ENCODE assay signal across 15 cellular contexts in genomic region chr5:171432076-171432475, GRCh38. TPM values are rescaled to one million over a fixed set of nuclear protein-coding genes. Genes with fewer than 3 reads are reported as not detected.
A peak's percentile ranks its signal among the peaks of the same experiment; 100 is the strongest.
DNase-seq lines count a peak whose midpoint lies in the region; ATAC-seq and TF ChIP-seq lines count a peak whose summit lies in the region.
"Had no signal": no experiment of that assay in that cellular context is flagged by ENCODE, and none has a peak within 500 bp of the region (broad histone marks: within the 10 kb centered on the region; RNA-seq: fewer than 3 reads in every experiment).

No MANE protein-coding gene starts in this region.

- H3K4me1 ChIP-seq in RWPE2 (ENCODE audit: insufficient read depth, poor library complexity, severe bottlenecking) (no peaks in the 10 kb centered on the region), osteoblast (ENCODE audit: insufficient read depth, low read length) (no peaks in the 10 kb centered on the region), tibial artery (no peaks in the 10 kb centered on the region)
- H3K4me1 ChIP-seq: Caco-2 had no signal

- no peaks in the 10 kb centered on the region for H3K9me3 Mint-ChIP-seq in activated naive CD4-positive, alpha-beta T cell treated with anti-CD3 and anti-CD28 coated beads, Interleukin-2, amount 50 U/mL, for 72 hours
- H3K9me3 Mint-ChIP-seq: CD8-positive, alpha-beta T cell had no signal

- TF ChIP-seq CTCF in RWPE2 (IDR thresholded peaks at IDR 0.05; ENCODE audit: poor library complexity, severe bottlenecking) (no peak), osteoblast (IDR thresholded peaks at IDR 0.05; ENCODE audit: extremely low read depth, low read depth, low read length) (no peak), tibial artery (IDR thresholded peaks at IDR 0.05) (no peak)

- H3K27ac ChIP-seq in RWPE2 (ENCODE audit: poor library complexity, severe bottlenecking) = no peak overlapping the region
- H3K27ac ChIP-seq in osteoblast (ENCODE audit: low read depth, low read length) = no peak overlapping the region
- no peak overlapping the region for H3K27ac ChIP-seq in tibial artery
- H3K27ac ChIP-seq: 22Rv1, GM23248 had no signal

- H3K36me3 ChIP-seq in RWPE2 (ENCODE audit: low read depth) = no peaks in the 10 kb centered on the region
- no peaks in the 10 kb centered on the region for H3K36me3 ChIP-seq in osteoblast (ENCODE audit: insufficient read depth, low read length)
- no peaks in the 10 kb centered on the region for H3K36me3 ChIP-seq in tibial artery

- H3K4me2 ChIP-seq in osteoblast (ENCODE audit: insufficient read depth, low read length) = no peak overlapping the region

- no peaks in the 10 kb centered on the region for H3K79me2 ChIP-seq in osteoblast (ENCODE audit: insufficient read depth, low read length)

- DNase-seq in activated effector memory CD4-positive, alpha-beta T cell treated with anti-CD3 and anti-CD28 coated beads, Interleukin-2, amount 50 U/mL, for 16 hours = peak; percentile 52
- no peak for DNase-seq in activated effector memory CD4-positive, alpha-beta T cell treated with Interleukin-2 at 50 U/mL for 16 hours
- peak; percentile 46 for DNase-seq in RWPE2 (ENCODE audit: low spot score)
- peak; percentile 15 for DNase-seq in osteoblast (ENCODE audit: insufficient read length, low spot score, missing footprints)
- peak; percentile 14 to 25 for DNase-seq in tibial artery
- no peak for DNase-seq in DMS 273 treated with DMSO at 0.1 percent for 48 hours (lab: John Stamatoyannopoulos, UW)
- no peak for DNase-seq in NCI-H69 (lab: John Stamatoyannopoulos, UW)
- no peak for DNase-seq in activated naive CD4-positive, alpha-beta T cell treated with anti-CD3 and anti-CD28 coated beads, Interleukin-2, amount 50 U/mL, for 72 hours (ENCODE audit: low spot score in 2 of 2)
- DNase-seq: Caco-2; CD8-positive, alpha-beta T cell; DMS53; GM23248; H7 had no signal

- H3K9me3 ChIP-seq in RWPE2 (ENCODE audit: severe bottlenecking) (no peaks in the 10 kb centered on the region), osteoblast (ENCODE audit: low read depth, low read length) (no peaks in the 10 kb centered on the region), tibial artery (no peaks in the 10 kb centered on the region)
- H3K9me3 ChIP-seq: Caco-2 had no signal

- H3K4me3 ChIP-seq in RWPE2 (ENCODE audit: severe bottlenecking) = no peak overlapping the region
- H3K4me3 ChIP-seq in osteoblast (ENCODE audit: insufficient read depth, low read length) = no peak overlapping the region
- H3K4me3 ChIP-seq in tibial artery = no peak overlapping the region
- H3K4me3 ChIP-seq: GM23248 had no signal

- no peak overlapping the region for H3K27ac Mint-ChIP-seq in activated naive CD4-positive, alpha-beta T cell treated with anti-CD3 and anti-CD28 coated beads, Interleukin-2, amount 50 U/mL, for 72 hours
- H3K27ac Mint-ChIP-seq: CD14-positive monocyte; CD8-positive, alpha-beta T cell had no signal

- H4K20me1 ChIP-seq in osteoblast (ENCODE audit: insufficient read depth, low read length) = no peaks in the 10 kb centered on the region

- no peak for ATAC-seq in RWPE2 (ENCODE audit: low read depth)
- ATAC-seq in activated naive CD4-positive, alpha-beta T cell treated with anti-CD3 and anti-CD28 coated beads, Interleukin-2, amount 50 U/mL, for 72 hours = no peak
- ATAC-seq: CD8-positive, alpha-beta T cell had no signal

- H3K36me3 Mint-ChIP-seq in activated naive CD4-positive, alpha-beta T cell treated with anti-CD3 and anti-CD28 coated beads, Interleukin-2, amount 50 U/mL, for 72 hours = no peaks in the 10 kb centered on the region
- H3K36me3 Mint-ChIP-seq: CD14-positive monocyte; CD8-positive, alpha-beta T cell had no signal

- intact Hi-C loops in tibial artery (cut with DNase I; ENCODE audit: low total_unique reads) = no loop called here

- H3K27me3 ChIP-seq in RWPE2 (ENCODE audit: insufficient read depth, poor library complexity, severe bottlenecking) (no peaks in the 10 kb centered on the region), osteoblast (ENCODE audit: insufficient read depth, low read length) (no peaks in the 10 kb centered on the region), tibial artery (no peaks in the 10 kb centered on the region)

- H2AFZ ChIP-seq in osteoblast (ENCODE audit: low read length) = no peak overlapping the region
- H2AFZ ChIP-seq: GM23248 had no signal

RNA-seq across cellular contexts. Expression of gene FGF18, which starts 12.6 kb away (rescaled TPM):
- under 0.01 and 0.29 TPM in 2 replicates for total RNA-seq in osteoblast
- under 1 TPM in 1 of 2 donors, not detected in 1; 0.36 TPM for total RNA-seq in activated naive CD4-positive, alpha-beta T cell treated with anti-CD3 and anti-CD28 coated beads, Interleukin-2, amount 50 U/mL, for 72 hours
- total RNA-seq: GM23248 had no signal

RNA-seq across cellular contexts. Expression of gene NPM1, which starts 44.4 kb away (rescaled TPM):
- 1,126 and 1,271 TPM in 2 replicates for total RNA-seq in osteoblast
- total RNA-seq in activated naive CD4-positive, alpha-beta T cell treated with anti-CD3 and anti-CD28 coated beads, Interleukin-2, amount 50 U/mL, for 72 hours = 1,000 to 10,000 TPM; 2,118 to 2,656 TPM

Comparison
In these comparisons a context has a peak if more than half of its experiments do, and no peak if none do; other contexts are left out.
1. DNase-seq: peak in activated effector memory CD4-positive, alpha-beta T cell treated with anti-CD3 and anti-CD28 coated beads, Interleukin-2, amount 50 U/mL, for 16 hours (single experiment), RWPE2 (single experiment), osteoblast (single experiment) and tibial artery (2 of 2); none in activated effector memory CD4-positive, alpha-beta T cell treated with Interleukin-2 at 50 U/mL for 16 hours (single experiment), DMS 273 treated with DMSO at 0.1 percent for 48 hours (single experiment), NCI-H69 (single experiment) and activated naive CD4-positive, alpha-beta T cell treated with anti-CD3 and anti-CD28 coated beads, Interleukin-2, amount 50 U/mL, for 72 hours (0 of 2).